Comparison of ENCODE assay signal across 8 cellular contexts in the genomic region with DNA sequence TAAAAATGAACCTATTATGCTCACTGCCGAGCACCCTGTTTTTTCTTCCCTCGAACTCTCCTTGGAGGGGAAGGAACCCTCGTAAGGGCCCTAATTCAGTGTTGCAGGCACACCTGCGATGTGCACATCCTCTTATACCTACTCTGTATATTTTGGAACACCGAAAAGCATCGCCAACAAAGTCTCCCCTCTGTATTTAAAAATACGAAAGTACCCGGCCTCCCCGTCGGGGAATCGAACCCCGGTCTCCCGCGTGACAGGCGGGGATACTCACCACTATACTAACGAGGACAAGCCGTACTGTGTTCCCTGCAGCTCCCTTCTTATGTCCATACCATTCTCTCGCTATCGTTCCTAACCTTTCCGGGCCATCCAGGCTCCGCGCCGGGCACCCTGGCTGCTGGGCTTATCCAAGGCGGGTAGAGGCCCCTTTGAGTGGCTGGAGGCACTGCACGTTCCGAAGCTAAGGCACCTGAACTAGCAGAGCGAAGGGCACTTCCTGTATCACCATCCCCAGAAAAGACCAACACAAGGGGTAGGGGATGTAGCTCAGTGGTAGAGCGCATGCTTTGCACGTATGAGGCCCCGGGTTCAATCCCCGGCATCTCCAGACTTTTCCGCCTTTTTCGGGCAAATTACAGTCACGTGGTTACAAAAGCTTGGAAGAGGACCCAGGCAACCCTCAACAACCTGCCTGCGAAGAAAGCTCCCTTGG. TPM values are rescaled to one million over a fixed set of nuclear protein-coding genes. Genes with fewer than 3 reads are reported as not detected.
DNase-seq lines count a peak whose midpoint lies in the region; ATAC-seq and TF ChIP-seq lines count a peak whose summit lies in the region.

No MANE protein-coding gene starts in this region.

- H2AFZ ChIP-seq in IMR-90 (replicated peaks; ENCODE audit: low read length, poor library complexity): peak overlapping the region; percentile 77

- ATAC-seq in GM21526 (IDR thresholded peaks at IDR 0.05; ENCODE audit: low FRiP score, unreplicated experiment): peak; percentile 49
- peak; percentile 77 for ATAC-seq in IMR-90 (ENCODE audit: low read depth)
- ATAC-seq in thoracic aorta (ENCODE audit: insufficient number of reproducible peaks, low FRiP score, low read depth): peak; percentile 89

- H3K27ac ChIP-seq in IMR-90 (ENCODE audit: insufficient read depth, low read length) (peak overlapping the region; percentile 95), neutrophil (peak overlapping the region; percentile 80), thoracic aorta (peak overlapping the region; percentile 83 to 95)

- H3K9me3 ChIP-seq in IMR-90 (ENCODE audit: control insufficient read depth, insufficient read depth, low read length): no peaks in the 10 kb centered on the region
- no peaks in the 10 kb centered on the region for H3K9me3 ChIP-seq in neutrophil
- no peaks in the 10 kb centered on the region for H3K9me3 ChIP-seq in thoracic aorta

- no peak for TF ChIP-seq RAD21 in IMR-90 (IDR thresholded peaks at IDR 0.05; ENCODE audit: low read length)

- peak overlapping the region in 1 of 2 experiments; percentile 93; a peak in 3 of 4 replicates for H4K8ac ChIP-seq in IMR-90 (ENCODE audit: low read depth in 2 of 2, low read length in 2 of 2)

- H3K36me3 ChIP-seq in IMR-90 (ENCODE audit: control insufficient read depth, insufficient read depth, low read length) (no peaks in the 10 kb centered on the region), neutrophil (no peaks in the 10 kb centered on the region), thoracic aorta (no peaks in the 10 kb centered on the region)

- H2BK5ac ChIP-seq in IMR-90 (ENCODE audit: low read depth, low read length, poor library complexity, severe bottlenecking): peak overlapping the region; percentile 99

- H2BK20ac ChIP-seq in IMR-90 (ENCODE audit: low read depth, low read length): no peak overlapping the region; the same call in 1 of the 2 replicates

- peaks cover 0 to 8% of the 10 kb centered on the region in 2 experiments; a peak in 1 of 4 replicates for H3K79me1 ChIP-seq in IMR-90 (ENCODE audit: low read depth in 1 of 2, low read length in 2 of 2)

- peaks cover 6% of the 10 kb centered on the region; the same call in 1 of the 2 replicates for H3K9me1 ChIP-seq in IMR-90 (ENCODE audit: insufficient read depth, low read length)

- H2BK15ac ChIP-seq in IMR-90 (ENCODE audit: low read depth, low read length): peak overlapping the region; percentile 7; the same call in 1 of the 3 replicates

- CTCF ChIA-PET in IMR-90 (lab: Yijun Ruan, JAX): interaction anchor here (0.6 to 4.3 kb wide), 5 partner anchors 12 to 606 kb away, joined by 3 to 32 read pairs (median 4); no protein-coding TSS in a partner anchor

- TF ChIP-seq CTCF in IMR-90 (conservative IDR thresholded peaks at IDR 0.05; ENCODE audit: low read depth, low read length) (no peak), neutrophil (IDR thresholded peaks at IDR 0.05) (no peak), thoracic aorta (IDR thresholded peaks at IDR 0.05) (peak; percentile 7)

- 0% methylated on average over 13 of the region's 35 CpGs; no CpG with 5 or more reads in 1 of the 2 experiments for WGBS in IMR-90 (ENCODE audit: extremely low coverage in 2 of 2, insufficient read length in 1 of 2), 2 experiments

- peaks cover 7% of the 10 kb centered on the region for H4K20me1 ChIP-seq in IMR-90 (ENCODE audit: insufficient read depth, low read length)

- no peak overlapping the region for H3K56ac ChIP-seq in IMR-90 (ENCODE audit: extremely low read depth, insufficient read depth, low read length)

- H2AK5ac ChIP-seq in IMR-90 (ENCODE audit: low read depth, low read length): peak overlapping the region; percentile 31; the same call in 1 of the 2 replicates

- peak overlapping the region; percentile 77 for H3K4me2 ChIP-seq in IMR-90 (ENCODE audit: low read depth, low read length)

- no peak overlapping the region for H3K14ac ChIP-seq in IMR-90 (replicated peaks; ENCODE audit: low read depth, low read length)

- no peak for TF ChIP-seq POLR2A in IMR-90 (IDR thresholded peaks at IDR 0.05; ENCODE audit: low read depth, low read length)

- H4K5ac ChIP-seq in IMR-90 (ENCODE audit: low read depth, low read length): 0 out of 2 replicates have a peak overlapping the region, but pooled peaks have one; percentile 28

- peak overlapping the region; percentile 82 for H3K9ac ChIP-seq in IMR-90 (ENCODE audit: low read depth, low read length)

- intact Hi-C loops in IMR-90 (cut with micrococcal nuclease): loop anchor here (1.0 to 2.0 kb wide), 2 partner anchors 25 to 33 kb away; a partner anchor contains a TSS

- peak; percentile 78 for DNase-seq in CD1c-positive myeloid dendritic cell (ENCODE audit: extremely low spot score)
- peak; percentile 98 for DNase-seq in IMR-90
- DNase-seq in activated T-cell treated with anti-CD3 and anti-CD28 coated beads for 4 hours: peak; percentile 90
- DNase-seq in fibroblast of the conjunctiva (ENCODE audit: low read depth): peak; percentile 92
- DNase-seq in thoracic aorta (ENCODE audit: low spot score): peak; percentile 60
- no peak for DNase-seq in OCI-M1 (lab: John Stamatoyannopoulos, UW)

- H3K4ac ChIP-seq in IMR-90 (ENCODE audit: low read depth, low read length): peak overlapping the region; percentile 97; the same call in 1 of the 2 replicates

- POLR2A ChIA-PET in IMR-90 (lab: Charles Lee; ENCODE audit: unreplicated experiment): interaction anchor here (0.9 to 1.3 kb wide), 3 partner anchors 23 to 29 kb away, joined by 6 to 7 read pairs (median 6); a partner anchor contains a TSS

- H3K23ac ChIP-seq in IMR-90 (ENCODE audit: low read depth, low read length): peak overlapping the region; percentile 28; the same call in 1 of the 2 replicates

- peak overlapping the region; percentile 95; the same call in 1 of the 2 replicates for H2BK120ac ChIP-seq in IMR-90 (ENCODE audit: low read depth, low read length)

- BruUV-seq in IMR-90 (replicated peaks; lab: Mats Ljungman, UMichigan): no TSS peak

- H3K18ac ChIP-seq in IMR-90 (ENCODE audit: low read depth, low read length): peak overlapping the region; percentile 19; the same call in 1 of the 2 replicates

- H3K4me3 ChIP-seq in IMR-90 (ENCODE audit: insufficient read depth, low read depth, low read length) (peak overlapping the region; percentile 46), neutrophil (ENCODE audit: low read depth in 1 of 2, low read length in 1 of 2) (peak overlapping the region; percentile 39 to 41), thoracic aorta (peak overlapping the region; percentile 79)

- peak overlapping the region; percentile 34 for H2AK9ac ChIP-seq in IMR-90 (replicated peaks; ENCODE audit: low read depth, low read length, poor library complexity)

- peaks cover 2% of the 10 kb centered on the region; the same call in 1 of the 2 replicates for H3K4me1 ChIP-seq in IMR-90 (ENCODE audit: control insufficient read depth, insufficient read depth, low read length)
- peaks cover 61 to 65% of the 10 kb centered on the region in 2 experiments for H3K4me1 ChIP-seq in neutrophil (ENCODE audit: control insufficient read depth in 1 of 2, insufficient read depth in 1 of 2, low read depth in 1 of 2, low read length in 1 of 2)
- H3K4me1 ChIP-seq in thoracic aorta (ENCODE audit: control insufficient read depth in 1 of 2, low read depth in 2 of 2): peaks cover 10 to 35% of the 10 kb centered on the region in 2 donors

- dilution Hi-C loops in IMR-90 (cut with HindIII; ENCODE audit: low sequenced_read_pairs, unreplicated experiment): no loop called here

- peak overlapping the region; percentile 92; the same call in 1 of the 2 replicates for H4K91ac ChIP-seq in IMR-90 (ENCODE audit: insufficient read depth, low read depth, low read length)

- in situ Hi-C loops in IMR-90 (cut with MboI; ENCODE audit: low sequenced_read_pairs): no loop called here

- H3K27me3 ChIP-seq in IMR-90 (ENCODE audit: control insufficient read depth, insufficient read depth, low read length) (no peaks in the 10 kb centered on the region), neutrophil (no peaks in the 10 kb centered on the region), thoracic aorta (replicated peaks; ENCODE audit: insufficient read depth) (no peaks in the 10 kb centered on the region)

TF ChIP-seq in IMR-90, 13 proteins besides CTCF, POLR2A, EP300 and RAD21 (continues in another document):
- TF ChIP-seq NFE2L2 (IDR thresholded peaks at IDR 0.05; ENCODE audit: low read depth, low read length) (0 out of 2 replicates have a peak, but pooled peaks have one; percentile 10), MXI1 (IDR thresholded peaks at IDR 0.05; ENCODE audit: borderline replicate concordance, low read depth, low read length) (peak; percentile 62; the same call in 1 of the 2 replicates), MAZ (IDR thresholded peaks at IDR 0.05; ENCODE audit: borderline replicate concordance, low read depth, low read length) (peak; percentile 69; the same call in 1 of the 2 replicates), RFX5 (IDR thresholded peaks at IDR 0.05; ENCODE audit: low read depth, low read length) (no peak), SMC3 (IDR thresholded peaks at IDR 0.05; ENCODE audit: low read depth, low read length) (no peak), MAFK (IDR thresholded peaks at IDR 0.05; ENCODE audit: low read depth, low read length) (no peak)
- TF ChIP-seq, protein P1, sequence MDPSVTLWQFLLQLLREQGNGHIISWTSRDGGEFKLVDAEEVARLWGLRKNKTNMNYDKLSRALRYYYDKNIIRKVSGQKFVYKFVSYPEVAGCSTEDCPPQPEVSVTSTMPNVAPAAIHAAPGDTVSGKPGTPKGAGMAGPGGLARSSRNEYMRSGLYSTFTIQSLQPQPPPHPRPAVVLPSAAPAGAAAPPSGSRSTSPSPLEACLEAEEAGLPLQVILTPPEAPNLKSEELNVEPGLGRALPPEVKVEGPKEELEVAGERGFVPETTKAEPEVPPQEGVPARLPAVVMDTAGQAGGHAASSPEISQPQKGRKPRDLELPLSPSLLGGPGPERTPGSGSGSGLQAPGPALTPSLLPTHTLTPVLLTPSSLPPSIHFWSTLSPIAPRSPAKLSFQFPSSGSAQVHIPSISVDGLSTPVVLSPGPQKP (IDR thresholded peaks at IDR 0.05; ENCODE audit: borderline replicate concordance, low read depth, low read length): no peak

RNA-seq across cellular contexts. Expression of a gene that starts 25.1 kb away (rescaled TPM):
- 2,742 and 4,320 TPM in 2 replicates for total RNA-seq in IMR-90 (2012; rRNA removed)
- polyA plus RNA-seq in IMR-90 (2012; rRNA removed): 2,042 and 2,259 TPM in 2 replicates
- polyA plus RNA-seq in IMR-90 (2012; cell fraction: cytosol; rRNA removed): 1,014 and 1,274 TPM in 2 replicates
- 915 and 1,106 TPM in 2 replicates for polyA plus RNA-seq in IMR-90 (2012; cell fraction: nucleus; rRNA removed; ENCODE audit: low replicate concordance)
- 1,000 to 10,000 TPM; 1,069 to 1,422 TPM for total RNA-seq in thoracic aorta

RNA-seq across cellular contexts. Expression of a gene that starts 49.3 kb away (rescaled TPM):
- total RNA-seq in IMR-90 (2012; rRNA removed): 9.1 and 10.8 TPM in 2 replicates
- 12.7 and 14.2 TPM in 2 replicates for polyA plus RNA-seq in IMR-90 (2012; rRNA removed)
- polyA plus RNA-seq in IMR-90 (2012; cell fraction: cytosol; rRNA removed): 11.3 and 11.8 TPM in 2 replicates
- 24.7 and 49.4 TPM in 2 replicates for polyA plus RNA-seq in IMR-90 (2012; cell fraction: nucleus; rRNA removed; ENCODE audit: low replicate concordance)
- total RNA-seq in thoracic aorta: 10 to 100 TPM in 1 of 2 donors, 1 to 10 TPM in 1; 8.3 to 47.5 TPM

RNA-seq across cellular contexts. Expression of a gene that starts 53.9 kb away (rescaled TPM):
- total RNA-seq in IMR-90 (2012; rRNA removed) (2.5 and 4.2 TPM in 2 replicates), thoracic aorta (1 to 10 TPM; 4.3 to 4.4 TPM)
- polyA plus RNA-seq in IMR-90 (2012; rRNA removed): 2.5 and 2.8 TPM in 2 replicates
- 1.6 and 2.2 TPM in 2 replicates for polyA plus RNA-seq in IMR-90 (2012; cell fraction: cytosol; rRNA removed)
- 0.62 and 0.73 TPM in 2 replicates for polyA plus RNA-seq in IMR-90 (2012; cell fraction: nucleus; rRNA removed; ENCODE audit: low replicate concordance)
